ENCODE assay signal across 2 cellular contexts in the genomic region with DNA sequence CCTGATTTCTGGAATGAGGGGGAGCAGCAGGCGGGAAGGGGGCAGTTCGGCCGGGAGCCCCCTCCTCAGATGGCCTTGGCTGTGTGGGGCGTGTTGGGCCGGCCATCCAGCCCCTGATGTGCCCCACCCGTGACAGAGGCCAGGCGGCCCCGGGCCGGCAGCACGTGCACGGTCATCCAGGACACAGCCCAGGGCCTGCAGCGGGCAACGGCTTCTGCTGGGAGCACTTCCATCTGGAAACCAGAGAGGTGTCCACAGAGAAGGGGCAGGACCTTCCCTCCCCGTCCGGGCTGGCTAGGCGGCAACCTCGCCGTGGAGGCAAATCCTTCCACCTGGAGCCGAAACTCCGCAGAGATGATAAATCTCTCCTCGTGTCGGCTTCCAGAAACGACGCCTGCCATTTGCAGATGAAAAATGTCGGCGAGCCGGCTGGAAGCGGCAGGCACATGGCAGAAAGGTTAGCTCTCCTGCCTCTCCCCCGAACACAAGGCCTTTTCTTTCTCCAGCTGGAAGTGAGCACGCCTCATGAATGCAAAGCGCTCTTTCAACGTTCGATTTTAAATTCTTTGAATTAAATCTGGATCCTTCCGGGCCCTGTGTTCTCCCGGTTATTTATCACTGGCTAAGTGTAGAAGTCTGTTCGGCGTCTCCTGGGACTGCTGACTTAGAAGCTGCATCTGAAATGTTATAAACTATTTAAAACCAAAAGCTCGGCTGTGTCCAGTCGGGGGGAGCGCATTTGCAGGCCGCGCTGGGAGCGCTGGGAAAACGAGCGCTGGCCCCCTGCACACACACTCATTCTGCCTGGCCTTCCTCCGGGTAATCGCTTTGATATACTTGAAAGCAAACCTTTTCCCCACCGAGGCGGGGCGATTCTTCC.
TF ChIP-seq lines count a peak whose summit lies in the region.

No MANE protein-coding gene starts in this region.

TF ChIP-seq in HCT116, 20 proteins besides CTCF, POLR2A, EP300 and RAD21:
- TF ChIP-seq SIN3A (IDR thresholded peaks at IDR 0.05; ENCODE audit: low read depth) (no peak), CEBPB (IDR thresholded peaks at IDR 0.05; ENCODE audit: low read depth) (no peak), JUND (IDR thresholded peaks at IDR 0.05) (no peak), POLR2AphosphoS5 (IDR thresholded peaks at IDR 0.05; ENCODE audit: low read depth, low read length) (no peak), TCF7L2 (IDR thresholded peaks at IDR 0.05; ENCODE audit: borderline replicate concordance, extremely low read depth, insufficient read depth, insufficient read length) (no peak), ZNF274 (IDR thresholded peaks at IDR 0.05; ENCODE audit: low read depth, low read length) (no peak), EZH2 (IDR thresholded peaks at IDR 0.05) (no peak), SRF (IDR thresholded peaks at IDR 0.05; ENCODE audit: low read depth) (no peak), CBX3 (IDR thresholded peaks at IDR 0.05; ENCODE audit: low read depth) (no peak), ELF1 (IDR thresholded peaks at IDR 0.05; ENCODE audit: borderline replicate concordance, low read depth) (no peak)

TF ChIP-seq in HepG2, 621 proteins besides CTCF, POLR2A, EP300 and RAD21:
- TF ChIP-seq ZNF260 (CRISPR knock-in tag; IDR thresholded peaks at IDR 0.05; ENCODE audit: borderline replicate concordance, low read depth): no peak
- TF ChIP-seq, protein P1, sequence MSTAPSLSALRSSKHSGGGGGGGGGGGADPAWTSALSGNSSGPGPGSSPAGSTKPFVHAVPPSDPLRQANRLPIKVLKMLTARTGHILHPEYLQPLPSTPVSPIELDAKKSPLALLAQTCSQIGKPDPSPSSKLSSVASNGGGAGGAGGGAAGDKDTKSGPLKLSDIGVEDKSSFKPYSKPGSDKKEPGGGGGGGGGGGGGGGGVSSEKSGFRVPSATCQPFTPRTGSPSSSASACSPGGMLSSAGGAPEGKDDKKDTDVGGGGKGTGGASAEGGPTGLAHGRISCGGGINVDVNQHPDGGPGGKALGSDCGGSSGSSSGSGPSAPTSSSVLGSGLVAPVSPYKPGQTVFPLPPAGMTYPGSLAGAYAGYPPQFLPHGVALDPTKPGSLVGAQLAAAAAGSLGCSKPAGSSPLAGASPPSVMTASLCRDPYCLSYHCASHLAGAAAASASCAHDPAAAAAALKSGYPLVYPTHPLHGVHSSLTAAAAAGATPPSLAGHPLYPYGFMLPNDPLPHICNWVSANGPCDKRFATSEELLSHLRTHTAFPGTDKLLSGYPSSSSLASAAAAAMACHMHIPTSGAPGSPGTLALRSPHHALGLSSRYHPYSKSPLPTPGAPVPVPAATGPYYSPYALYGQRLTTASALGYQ (CRISPR knock-in tag; IDR thresholded peaks at IDR 0.05): no peak
- TF ChIP-seq, protein P2, sequence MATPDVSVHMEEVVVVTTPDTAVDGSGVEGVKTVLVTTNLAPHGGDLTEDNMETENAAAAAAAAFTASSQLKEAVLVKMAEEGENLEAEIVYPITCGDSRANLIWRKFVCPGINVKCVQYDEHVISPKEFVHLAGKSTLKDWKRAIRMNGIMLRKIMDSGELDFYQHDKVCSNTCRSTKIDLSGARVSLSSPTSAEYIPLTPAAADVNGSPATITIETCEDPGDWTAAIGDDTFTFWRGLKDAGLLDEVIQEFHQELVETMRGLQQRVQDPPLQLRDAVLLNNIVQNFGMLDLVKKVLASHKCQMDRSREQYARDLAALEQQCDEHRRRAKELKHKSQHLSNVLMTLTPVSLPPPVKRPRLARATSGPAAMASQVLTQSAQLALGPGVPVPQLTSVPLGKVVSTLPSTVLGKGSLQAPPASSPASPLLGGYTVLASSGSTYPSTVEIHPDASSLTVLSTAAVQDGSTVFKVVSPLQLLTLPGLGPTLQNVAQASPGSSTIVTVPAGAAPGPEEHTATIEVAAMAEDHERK (CRISPR knock-in tag; IDR thresholded peaks at IDR 0.05; ENCODE audit: low read depth): no peak
- TF ChIP-seq KMT2A (CRISPR knock-in tag; IDR thresholded peaks at IDR 0.05): no peak
- TF ChIP-seq ZNF572 (CRISPR knock-in tag; IDR thresholded peaks at IDR 0.05): no peak
- TF ChIP-seq KDM5B (CRISPR knock-in tag; IDR thresholded peaks at IDR 0.05; ENCODE audit: borderline replicate concordance): no peak
- TF ChIP-seq ZNF367 (CRISPR knock-in tag; IDR thresholded peaks at IDR 0.05; ENCODE audit: borderline replicate concordance): no peak
- TF ChIP-seq, protein P3, sequence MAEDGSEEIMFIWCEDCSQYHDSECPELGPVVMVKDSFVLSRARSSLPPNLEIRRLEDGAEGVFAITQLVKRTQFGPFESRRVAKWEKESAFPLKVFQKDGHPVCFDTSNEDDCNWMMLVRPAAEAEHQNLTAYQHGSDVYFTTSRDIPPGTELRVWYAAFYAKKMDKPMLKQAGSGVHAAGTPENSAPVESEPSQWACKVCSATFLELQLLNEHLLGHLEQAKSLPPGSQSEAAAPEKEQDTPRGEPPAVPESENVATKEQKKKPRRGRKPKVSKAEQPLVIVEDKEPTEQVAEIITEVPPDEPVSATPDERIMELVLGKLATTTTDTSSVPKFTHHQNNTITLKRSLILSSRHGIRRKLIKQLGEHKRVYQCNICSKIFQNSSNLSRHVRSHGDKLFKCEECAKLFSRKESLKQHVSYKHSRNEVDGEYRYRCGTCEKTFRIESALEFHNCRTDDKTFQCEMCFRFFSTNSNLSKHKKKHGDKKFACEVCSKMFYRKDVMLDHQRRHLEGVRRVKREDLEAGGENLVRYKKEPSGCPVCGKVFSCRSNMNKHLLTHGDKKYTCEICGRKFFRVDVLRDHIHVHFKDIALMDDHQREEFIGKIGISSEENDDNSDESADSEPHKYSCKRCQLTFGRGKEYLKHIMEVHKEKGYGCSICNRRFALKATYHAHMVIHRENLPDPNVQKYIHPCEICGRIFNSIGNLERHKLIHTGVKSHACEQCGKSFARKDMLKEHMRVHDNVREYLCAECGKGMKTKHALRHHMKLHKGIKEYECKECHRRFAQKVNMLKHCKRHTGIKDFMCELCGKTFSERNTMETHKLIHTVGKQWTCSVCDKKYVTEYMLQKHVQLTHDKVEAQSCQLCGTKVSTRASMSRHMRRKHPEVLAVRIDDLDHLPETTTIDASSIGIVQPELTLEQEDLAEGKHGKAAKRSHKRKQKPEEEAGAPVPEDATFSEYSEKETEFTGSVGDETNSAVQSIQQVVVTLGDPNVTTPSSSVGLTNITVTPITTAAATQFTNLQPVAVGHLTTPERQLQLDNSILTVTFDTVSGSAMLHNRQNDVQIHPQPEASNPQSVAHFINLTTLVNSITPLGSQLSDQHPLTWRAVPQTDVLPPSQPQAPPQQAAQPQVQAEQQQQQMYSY (CRISPR knock-in tag; IDR thresholded peaks at IDR 0.05): no peak
- TF ChIP-seq AKAP8 (CRISPR knock-in tag; IDR thresholded peaks at IDR 0.05): no peak
- TF ChIP-seq, protein P4, sequence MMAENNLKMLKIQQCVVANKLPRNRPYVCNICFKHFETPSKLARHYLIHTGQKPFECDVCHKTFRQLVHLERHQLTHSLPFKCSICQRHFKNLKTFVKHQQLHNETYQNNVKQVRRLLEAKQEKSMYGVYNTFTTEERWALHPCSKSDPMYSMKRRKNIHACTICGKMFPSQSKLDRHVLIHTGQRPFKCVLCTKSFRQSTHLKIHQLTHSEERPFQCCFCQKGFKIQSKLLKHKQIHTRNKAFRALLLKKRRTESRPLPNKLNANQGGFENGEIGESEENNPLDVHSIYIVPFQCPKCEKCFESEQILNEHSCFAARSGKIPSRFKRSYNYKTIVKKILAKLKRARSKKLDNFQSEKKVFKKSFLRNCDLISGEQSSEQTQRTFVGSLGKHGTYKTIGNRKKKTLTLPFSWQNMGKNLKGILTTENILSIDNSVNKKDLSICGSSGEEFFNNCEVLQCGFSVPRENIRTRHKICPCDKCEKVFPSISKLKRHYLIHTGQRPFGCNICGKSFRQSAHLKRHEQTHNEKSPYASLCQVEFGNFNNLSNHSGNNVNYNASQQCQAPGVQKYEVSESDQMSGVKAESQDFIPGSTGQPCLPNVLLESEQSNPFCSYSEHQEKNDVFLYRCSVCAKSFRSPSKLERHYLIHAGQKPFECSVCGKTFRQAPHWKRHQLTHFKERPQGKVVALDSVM (CRISPR knock-in tag; IDR thresholded peaks at IDR 0.05): no peak
- TF ChIP-seq, protein P5, sequence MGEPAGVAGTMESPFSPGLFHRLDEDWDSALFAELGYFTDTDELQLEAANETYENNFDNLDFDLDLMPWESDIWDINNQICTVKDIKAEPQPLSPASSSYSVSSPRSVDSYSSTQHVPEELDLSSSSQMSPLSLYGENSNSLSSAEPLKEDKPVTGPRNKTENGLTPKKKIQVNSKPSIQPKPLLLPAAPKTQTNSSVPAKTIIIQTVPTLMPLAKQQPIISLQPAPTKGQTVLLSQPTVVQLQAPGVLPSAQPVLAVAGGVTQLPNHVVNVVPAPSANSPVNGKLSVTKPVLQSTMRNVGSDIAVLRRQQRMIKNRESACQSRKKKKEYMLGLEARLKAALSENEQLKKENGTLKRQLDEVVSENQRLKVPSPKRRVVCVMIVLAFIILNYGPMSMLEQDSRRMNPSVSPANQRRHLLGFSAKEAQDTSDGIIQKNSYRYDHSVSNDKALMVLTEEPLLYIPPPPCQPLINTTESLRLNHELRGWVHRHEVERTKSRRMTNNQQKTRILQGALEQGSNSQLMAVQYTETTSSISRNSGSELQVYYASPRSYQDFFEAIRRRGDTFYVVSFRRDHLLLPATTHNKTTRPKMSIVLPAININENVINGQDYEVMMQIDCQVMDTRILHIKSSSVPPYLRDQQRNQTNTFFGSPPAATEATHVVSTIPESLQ (CRISPR knock-in tag; conservative IDR thresholded peaks at IDR 0.05): no peak
- TF ChIP-seq ZNF747 (CRISPR knock-in tag; IDR thresholded peaks at IDR 0.05; ENCODE audit: borderline replicate concordance): no peak
- no peak for TF ChIP-seq SAFB2 (CRISPR knock-in tag; IDR thresholded peaks at IDR 0.05; ENCODE audit: borderline replicate concordance, low read depth)
- TF ChIP-seq HMG20B (CRISPR knock-in tag; conservative IDR thresholded peaks at IDR 0.05): no peak
- no peak for TF ChIP-seq ZNF746 (CRISPR knock-in tag; IDR thresholded peaks at IDR 0.05)
- TF ChIP-seq SCMH1 (CRISPR knock-in tag; IDR thresholded peaks at IDR 0.05; ENCODE audit: borderline replicate concordance): no peak
- TF ChIP-seq ZNF232 (CRISPR knock-in tag; IDR thresholded peaks at IDR 0.05; ENCODE audit: borderline replicate concordance): no peak
- TF ChIP-seq TBP (CRISPR knock-in tag; IDR thresholded peaks at IDR 0.05): no peak
